ENCODE assay signal across 34 cellular contexts in the genomic region with DNA sequence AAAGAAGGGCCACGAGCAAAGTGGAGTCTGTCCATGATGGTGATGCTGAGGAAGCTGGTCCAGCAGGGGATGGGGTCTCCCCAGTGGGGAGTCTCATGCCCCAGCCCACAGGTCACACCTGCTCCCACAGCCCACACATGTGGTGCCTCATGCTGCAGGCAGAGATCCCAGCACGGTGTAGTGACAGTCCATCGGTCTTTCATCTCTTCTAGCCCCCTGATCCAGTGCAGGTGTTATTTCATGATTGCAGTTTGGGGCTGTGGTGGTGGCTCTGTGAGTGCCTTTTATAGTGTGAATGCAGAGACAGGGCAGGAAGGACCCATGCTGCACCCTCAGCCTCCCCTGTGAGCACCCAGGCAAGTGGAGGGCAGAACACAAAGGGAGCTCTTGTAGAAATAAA. TPM values are rescaled to one million over a fixed set of nuclear protein-coding genes. Genes with fewer than 3 reads are reported as not detected.
A peak's percentile ranks its signal among the peaks of the same experiment; 100 is the strongest.
DNase-seq lines count a peak whose midpoint lies in the region; ATAC-seq and TF ChIP-seq lines count a peak whose summit lies in the region.
"Had no signal": no experiment of that assay in that cellular context is flagged by ENCODE, and none has a peak within 500 bp of the region (broad histone marks: within the 10 kb centered on the region; RNA-seq: fewer than 3 reads in every experiment).

No MANE protein-coding gene starts in this region.

- no peaks in the 10 kb centered on the region for H3K9me3 Mint-ChIP-seq in activated T-cell treated with anti-CD3 and anti-CD28 coated beads, Interleukin-2, amount 50 U/mL, for 4 hours
- H3K9me3 Mint-ChIP-seq in activated naive CD8-positive, alpha-beta T cell treated with anti-CD3 and anti-CD28 coated beads for 36 hours = no peaks in the 10 kb centered on the region
- H3K9me3 Mint-ChIP-seq: activated naive CD4-positive, alpha-beta T cell treated with anti-CD3 and anti-CD28 coated beads, Interleukin-2, amount 50 U/mL, for 24 hours had no signal

- no peak overlapping the region for H3K4me3 Mint-ChIP-seq in activated T-cell treated with anti-CD3 and anti-CD28 coated beads, Interleukin-2, amount 50 U/mL, for 4 hours
- no peak overlapping the region for H3K4me3 Mint-ChIP-seq in activated naive CD8-positive, alpha-beta T cell treated with anti-CD3 and anti-CD28 coated beads for 36 hours
- H3K4me3 Mint-ChIP-seq: activated naive CD4-positive, alpha-beta T cell treated with anti-CD3 and anti-CD28 coated beads, Interleukin-2, amount 50 U/mL, for 24 hours; B cell had no signal

- H3K9me3 ChIP-seq in gastrocnemius medialis = no peaks in the 10 kb centered on the region
- H3K9me3 ChIP-seq in ascending aorta = no peaks in the 10 kb centered on the region
- H3K9me3 ChIP-seq: left lung, psoas muscle had no signal

- no peak overlapping the region for H3K27ac ChIP-seq in gastrocnemius medialis
- no peak overlapping the region for H3K27ac ChIP-seq in ascending aorta
- H3K27ac ChIP-seq: coronary artery, epithelial cell of prostate, left lung, PC-9, psoas muscle, SK-N-MC had no signal

- DNase-seq in activated T-cell treated with anti-CD3 and anti-CD28 coated beads, Interleukin-2, amount 50 U/mL, for 1 hour = peak; percentile 16
- no peak for DNase-seq in activated T-cell treated with anti-CD3 and anti-CD28 coated beads, Interleukin-2, amount 50 U/mL, for 4 hours
- peak; percentile 77 for DNase-seq in Jurkat, Clone E6-1 (ENCODE audit: low read depth, low spot score)
- DNase-seq in activated naive CD8-positive, alpha-beta T cell treated with anti-CD3 and anti-CD28 coated beads for 36 hours = no peak
- DNase-seq in posterior vena cava (ENCODE audit: low spot score) (peak; percentile 40), gastrocnemius medialis (no peak), inferior parietal cortex (ENCODE audit: extremely low spot score) (no peak), ascending aorta (ENCODE audit: low spot score in 2 of 2) (no peak)
- DNase-seq: ACHN; DMS153; effector memory CD4-positive, alpha-beta T cell; KBM-7; left lung; mesendoderm; MM.1S; NCI-H1105 treated with DMSO at 0.1 percent for 48 hours; NCI-H2029; NCI-H526; PC-9; psoas muscle; stimulated activated CD4-positive, alpha-beta T cell treated with anti-CD3 and anti-CD28 coated beads, Interleukin-4, amount 100 ng/mL, for 24 hours; trophoblast cell had no signal

- in situ Hi-C loops in gastrocnemius medialis (cut with MboI; ENCODE audit: low sequenced_read_pairs in 4 of 4) = loop anchor here in 2 of 4 donors (5.0 to 25.0 kb wide), 2 partner anchors 111 to 301 kb away; no protein-coding TSS in a partner anchor

- no peak overlapping the region for H3K4me3 ChIP-seq in Jurkat, Clone E6-1 (ENCODE audit: low read length)
- H3K4me3 ChIP-seq in gastrocnemius medialis (no peak overlapping the region), ascending aorta (no peak overlapping the region)
- H3K4me3 ChIP-seq: coronary artery, GM12878, left lung, PC-9, psoas muscle, SK-N-MC had no signal

- intact Hi-C loops in posterior vena cava (cut with DNase I) = no loop called here
- intact Hi-C loops in gastrocnemius medialis (cut with DNase I; ENCODE audit: low total_unique reads) = no loop called here
- intact Hi-C loops in ascending aorta (cut with DNase I) = no loop called here

- peak overlapping the region; percentile 66 for H3K27ac Mint-ChIP-seq in activated naive CD8-positive, alpha-beta T cell treated with anti-CD3 and anti-CD28 coated beads for 36 hours
- H3K27ac Mint-ChIP-seq: activated naive CD4-positive, alpha-beta T cell treated with anti-CD3 and anti-CD28 coated beads, Interleukin-2, amount 50 U/mL, for 24 hours had no signal

- TF ChIP-seq CTCF in gastrocnemius medialis (IDR thresholded peaks at IDR 0.05 in 4 of 5, conservative IDR thresholded peaks at IDR 0.05 in 1 of 5) = no peak
- TF ChIP-seq CTCF in ascending aorta (IDR thresholded peaks at IDR 0.05) = no peak

- TF ChIP-seq POLR2A in gastrocnemius medialis (IDR thresholded peaks at IDR 0.05) = no peak

- peaks cover 23% of the 10 kb centered on the region for H3K4me1 Mint-ChIP-seq in activated T-cell treated with anti-CD3 and anti-CD28 coated beads, Interleukin-2, amount 50 U/mL, for 4 hours (ENCODE audit: low read depth)
- H3K4me1 Mint-ChIP-seq in activated naive CD8-positive, alpha-beta T cell treated with anti-CD3 and anti-CD28 coated beads for 36 hours = peaks cover 53% of the 10 kb centered on the region

- H3K4me1 ChIP-seq in gastrocnemius medialis = no peaks in the 10 kb centered on the region
- no peaks in the 10 kb centered on the region for H3K4me1 ChIP-seq in ascending aorta
- H3K4me1 ChIP-seq: psoas muscle had no signal

- no peaks in the 10 kb centered on the region for H3K27me3 Mint-ChIP-seq in activated T-cell treated with anti-CD3 and anti-CD28 coated beads, Interleukin-2, amount 50 U/mL, for 4 hours (ENCODE audit: low read depth)
- no peaks in the 10 kb centered on the region for H3K27me3 Mint-ChIP-seq in activated naive CD8-positive, alpha-beta T cell treated with anti-CD3 and anti-CD28 coated beads for 36 hours
- H3K27me3 Mint-ChIP-seq: activated naive CD4-positive, alpha-beta T cell treated with anti-CD3 and anti-CD28 coated beads, Interleukin-2, amount 50 U/mL, for 24 hours had no signal

- peaks cover 26% of the 10 kb centered on the region for H3K36me3 Mint-ChIP-seq in activated T-cell treated with anti-CD3 and anti-CD28 coated beads, Interleukin-2, amount 50 U/mL, for 4 hours (ENCODE audit: insufficient read depth)
- peaks cover 32% of the 10 kb centered on the region for H3K36me3 Mint-ChIP-seq in activated naive CD8-positive, alpha-beta T cell treated with anti-CD3 and anti-CD28 coated beads for 36 hours

- no peak for ATAC-seq in activated T-cell treated with anti-CD3 and anti-CD28 coated beads, Interleukin-2, amount 50 U/mL, for 4 hours
- no peak for ATAC-seq in gastrocnemius medialis
- ATAC-seq: left lung, psoas muscle had no signal

- no peaks in the 10 kb centered on the region for H3K36me3 ChIP-seq in gastrocnemius medialis
- H3K36me3 ChIP-seq in ascending aorta = no peaks in the 10 kb centered on the region
- H3K36me3 ChIP-seq: left lung had no signal

- H3K27me3 ChIP-seq in gastrocnemius medialis = peaks cover 0 to 6% (median 0%) of the 10 kb centered on the region in 3 donors
- H3K27me3 ChIP-seq in ascending aorta = no peaks in the 10 kb centered on the region
- H3K27me3 ChIP-seq: left lung had no signal

RNA-seq across cellular contexts. Expression of a gene that starts 45.0 kb away (rescaled TPM):
- total RNA-seq in activated T-cell treated with anti-CD3 and anti-CD28 coated beads, Interleukin-2, amount 50 U/mL, for 4 hours = 10 to 100 TPM in 2 of 3 donors, 1 to 10 TPM in 1; 8.8 to 13.7 (median 11.3) TPM
- 27.5 TPM for polyA plus RNA-seq in Jurkat, Clone E6-1 (2012; ENCODE audit: insufficient read depth, insufficient read length)
- total RNA-seq in activated naive CD8-positive, alpha-beta T cell treated with anti-CD3 and anti-CD28 coated beads for 36 hours = 10 to 100 TPM; 38.9 to 41.1 TPM
- under 1 TPM; 0.32 to 0.38 TPM for total RNA-seq in posterior vena cava
- total RNA-seq in gastrocnemius medialis = under 1 TPM in 1 of 4 donors, not detected in 3; 0.41 TPM
- total RNA-seq in ascending aorta = 0.75 TPM
- total RNA-seq: astrocyte, cardiac septum, glomerular endothelial cell, H4, HT1080, PC-9 had no signal

RNA-seq across cellular contexts. Expression of a gene that starts 47.3 kb away (rescaled TPM):
- not detected for total RNA-seq in activated T-cell treated with anti-CD3 and anti-CD28 coated beads, Interleukin-2, amount 50 U/mL, for 4 hours
- polyA plus RNA-seq in Jurkat, Clone E6-1 (2012; ENCODE audit: insufficient read depth, insufficient read length) = not detected
- total RNA-seq in activated naive CD8-positive, alpha-beta T cell treated with anti-CD3 and anti-CD28 coated beads for 36 hours = under 1 TPM in 1 of 2 experiments, not detected in 1; 0.32 TPM
- under 1 TPM in 1 of 2 donors, not detected in 1; 0.19 TPM for total RNA-seq in posterior vena cava
- under 1 TPM in 1 of 4 donors, not detected in 3; 0.29 TPM for total RNA-seq in gastrocnemius medialis
- total RNA-seq in ascending aorta = not detected
- total RNA-seq: cardiac septum; glomerular endothelial cell; H4; HT1080; T-helper 1 cell treated with Interleukin-12 subunit alpha and Interleukin-12 subunit beta and Interleukin-4 antibody, amounts not matched to agents 30 ng/mL and 1 ng/mL, for 36 hours had no signal

RNA-seq across cellular contexts. Expression of a gene that starts 52.8 kb away (rescaled TPM):
- total RNA-seq in activated T-cell treated with anti-CD3 and anti-CD28 coated beads, Interleukin-2, amount 50 U/mL, for 4 hours = 1 to 10 TPM; 2.0 to 2.6 (median 2.1) TPM
- 3.6 TPM for polyA plus RNA-seq in Jurkat, Clone E6-1 (2012; ENCODE audit: insufficient read depth, insufficient read length)
- total RNA-seq in activated naive CD8-positive, alpha-beta T cell treated with anti-CD3 and anti-CD28 coated beads for 36 hours = 10 to 100 TPM; 49.1 to 50.7 TPM
- total RNA-seq in posterior vena cava (not detected), gastrocnemius medialis (not detected), ascending aorta (not detected)
- total RNA-seq: astrocyte, cardiac septum, glomerular endothelial cell, HT1080 had no signal
- polyA plus RNA-seq: psoas muscle had no signal

Comparison
In these comparisons a context has a peak if more than half of its experiments do, and no peak if none do; other contexts are left out.
1. DNase-seq: peak in activated T-cell treated with anti-CD3 and anti-CD28 coated beads, Interleukin-2, amount 50 U/mL, for 1 hour (single experiment), Jurkat, Clone E6-1 (single experiment) and posterior vena cava (single experiment); none in activated T-cell treated with anti-CD3 and anti-CD28 coated beads, Interleukin-2, amount 50 U/mL, for 4 hours (single experiment), activated naive CD8-positive, alpha-beta T cell treated with anti-CD3 and anti-CD28 coated beads for 36 hours (single experiment), gastrocnemius medialis (0 of 2), inferior parietal cortex (single experiment) and ascending aorta (0 of 2).
2. RNA of a gene that starts 52.8 kb away (total RNA-seq): 49.1 to 50.7 TPM in activated naive CD8-positive, alpha-beta T cell treated with anti-CD3 and anti-CD28 coated beads for 36 hours; 2.0 to 2.6 TPM in activated T-cell treated with anti-CD3 and anti-CD28 coated beads, Interleukin-2, amount 50 U/mL, for 4 hours, not detected in posterior vena cava, not detected in gastrocnemius medialis and not detected in ascending aorta (single experiment); every median in the first group is over 10 times any median in the second.